21 cellular contexts compared by ENCODE assay signal in genomic region chr19:38537071-38537847, GRCh38.
A peak's percentile ranks its signal among the peaks of the same experiment; 100 is the strongest.
DNase-seq lines count a peak whose midpoint lies in the region; ATAC-seq and TF ChIP-seq lines count a peak whose summit lies in the region.
"Had no signal": no experiment of that assay in that cellular context is flagged by ENCODE, and none has a peak within 500 bp of the region (broad histone marks: within the 10 kb centered on the region; RNA-seq: fewer than 3 reads in every experiment).

No MANE protein-coding gene starts in this region.

- H3K27me3 Mint-ChIP-seq in stimulated activated naive CD8-positive, alpha-beta T cell treated with anti-CD3 and anti-CD28 coated beads, Interleukin-15, amount 100 ng/mL, for 72 hours, result peaks cover 36% of the 10 kb centered on the region
- peaks cover 8% of the 10 kb centered on the region for H3K27me3 Mint-ChIP-seq in activated CD8-positive, alpha-beta T cell treated with anti-CD3 and anti-CD28 coated beads for 36 hours
- peaks cover 0 to 7% (median 0%) of the 10 kb centered on the region in 5 donors for H3K27me3 Mint-ChIP-seq in naive thymus-derived CD4-positive, alpha-beta T cell

- no peak for DNase-seq in stimulated activated naive CD8-positive, alpha-beta T cell treated with anti-CD3 and anti-CD28 coated beads, Interleukin-15, Interleukin-2, amounts not matched to agents 100 U/mL and 50 U/mL, for 24 hours
- DNase-seq in stimulated activated naive CD8-positive, alpha-beta T cell treated with anti-CD3 and anti-CD28 coated beads, Interleukin-15, amount 100 ng/mL, for 72 hours, result no peak
- DNase-seq in activated CD8-positive, alpha-beta T cell treated with anti-CD3 and anti-CD28 coated beads for 36 hours, result peak; percentile 33
- no peak for DNase-seq in naive thymus-derived CD4-positive, alpha-beta T cell
- DNase-seq in hepatocyte (ENCODE audit: low spot score) (no peak), NCI-H446 treated with DMSO at 0.1 percent for 48 hours (lab: John Stamatoyannopoulos, UW) (no peak), amniotic stem cell (lab: John Stamatoyannopoulos, UW) (no peak)
- DNase-seq: DMS53; erythroblast; foreskin keratinocyte; GDM1; HCEC 1CT; KG1; NCI-H146; NCI-H524; NK-92 treated with Interleukin-12 subunit alpha and Interleukin-12 subunit beta, amount 100 ng/mL, for 24 hours; SJCRH30; small intestine; stimulated activated naive CD4-positive, alpha-beta T cell; thyroid gland; WERI-Rb-1 had no signal

- H3K9me2 ChIP-seq in hepatocyte (replicated peaks; ENCODE audit: insufficient read depth), result no peaks in the 10 kb centered on the region

- no peak overlapping the region for H3K4me3 Mint-ChIP-seq in stimulated activated naive CD8-positive, alpha-beta T cell treated with anti-CD3 and anti-CD28 coated beads, Interleukin-15, amount 100 ng/mL, for 72 hours
- no peak overlapping the region for H3K4me3 Mint-ChIP-seq in activated CD8-positive, alpha-beta T cell treated with anti-CD3 and anti-CD28 coated beads for 36 hours
- H3K4me3 Mint-ChIP-seq in naive thymus-derived CD4-positive, alpha-beta T cell, result peak overlapping the region in 4 of 10 donors; percentile 17 to 72 (median 37)

- H3K27me3 ChIP-seq in naive thymus-derived CD4-positive, alpha-beta T cell (ENCODE audit: control insufficient read depth in 2 of 2, insufficient read depth in 2 of 2, low read length in 2 of 2), result no peaks in the 10 kb centered on the region
- H3K27me3 ChIP-seq in hepatocyte, result no peaks in the 10 kb centered on the region
- H3K27me3 ChIP-seq: SJCRH30, thyroid gland had no signal

- H3K79me2 ChIP-seq in hepatocyte, result no peaks in the 10 kb centered on the region

- no peaks in the 10 kb centered on the region for H4K20me1 ChIP-seq in hepatocyte (ENCODE audit: insufficient read depth, poor library complexity, severe bottlenecking)

- no peak overlapping the region for H3K4me3 ChIP-seq in naive thymus-derived CD4-positive, alpha-beta T cell (ENCODE audit: low read length)
- no peak overlapping the region for H3K4me3 ChIP-seq in hepatocyte
- H3K4me3 ChIP-seq: SJCRH30, thyroid gland had no signal

- H3K27ac ChIP-seq in naive thymus-derived CD4-positive, alpha-beta T cell (ENCODE audit: low read depth, low read length), result no peak overlapping the region
- H3K27ac ChIP-seq in hepatocyte, result no peak overlapping the region
- H3K27ac ChIP-seq: foreskin keratinocyte, SJCRH30, thyroid gland, WERI-Rb-1 had no signal

- H3K36me3 Mint-ChIP-seq in activated CD8-positive, alpha-beta T cell treated with anti-CD3 and anti-CD28 coated beads for 36 hours (ENCODE audit: low read depth), result peaks cover 9% of the 10 kb centered on the region
- peaks cover 0 to 25% (median 4%) of the 10 kb centered on the region in 5 donors for H3K36me3 Mint-ChIP-seq in naive thymus-derived CD4-positive, alpha-beta T cell

- no peak overlapping the region for H3K27ac Mint-ChIP-seq in stimulated activated naive CD8-positive, alpha-beta T cell treated with anti-CD3 and anti-CD28 coated beads, Interleukin-15, amount 100 ng/mL, for 72 hours
- H3K27ac Mint-ChIP-seq in activated CD8-positive, alpha-beta T cell treated with anti-CD3 and anti-CD28 coated beads for 36 hours, result peak overlapping the region; percentile 64
- H3K27ac Mint-ChIP-seq in naive thymus-derived CD4-positive, alpha-beta T cell, result peak overlapping the region in 7 of 9 donors; percentile 9 to 92 (median 70)

- peaks cover 0 to 10% (median 0%) of the 10 kb centered on the region in 3 experiments for H3K9me3 ChIP-seq in naive thymus-derived CD4-positive, alpha-beta T cell (ENCODE audit: control insufficient read depth in 2 of 3, low read length in 3 of 3)
- no peaks in the 10 kb centered on the region for H3K9me3 ChIP-seq in hepatocyte (ENCODE audit: low read depth)
- H3K9me3 ChIP-seq: SJCRH30, thyroid gland had no signal

- H3K4me1 Mint-ChIP-seq in stimulated activated naive CD8-positive, alpha-beta T cell treated with anti-CD3 and anti-CD28 coated beads, Interleukin-15, amount 100 ng/mL, for 72 hours, result peaks cover 38% of the 10 kb centered on the region
- peaks cover 37% of the 10 kb centered on the region for H3K4me1 Mint-ChIP-seq in activated CD8-positive, alpha-beta T cell treated with anti-CD3 and anti-CD28 coated beads for 36 hours (ENCODE audit: low read depth)
- peaks cover 27 to 43% (median 40%) of the 10 kb centered on the region in 7 donors for H3K4me1 Mint-ChIP-seq in naive thymus-derived CD4-positive, alpha-beta T cell

- peaks cover 31 to 34% of the 10 kb centered on the region in 2 donors for H3K4me1 ChIP-seq in naive thymus-derived CD4-positive, alpha-beta T cell (ENCODE audit: control insufficient read depth in 2 of 2, insufficient read depth in 2 of 2, low read length in 2 of 2)
- H3K4me1 ChIP-seq in hepatocyte (ENCODE audit: insufficient read depth), result no peaks in the 10 kb centered on the region
- H3K4me1 ChIP-seq: foreskin keratinocyte, SJCRH30, thyroid gland had no signal

- no peaks in the 10 kb centered on the region for H3K36me3 ChIP-seq in naive thymus-derived CD4-positive, alpha-beta T cell (ENCODE audit: control insufficient read depth in 2 of 3, insufficient read depth in 3 of 3, low read length in 3 of 3)
- H3K36me3 ChIP-seq in hepatocyte (replicated peaks; ENCODE audit: insufficient read depth, low read depth), result no peaks in the 10 kb centered on the region
- H3K36me3 ChIP-seq: thyroid gland, WERI-Rb-1 had no signal

- intact Hi-C loops in activated CD8-positive, alpha-beta T cell treated with anti-CD3 and anti-CD28 coated beads for 36 hours (cut with micrococcal nuclease), result no loop called here
- intact Hi-C loops in naive thymus-derived CD4-positive, alpha-beta T cell (cut with micrococcal nuclease), result no loop called here

- no peak for TF ChIP-seq CTCF in activated CD8-positive, alpha-beta T cell treated with anti-CD3 and anti-CD28 coated beads for 36 hours (IDR thresholded peaks at IDR 0.05)
- no peak for TF ChIP-seq CTCF in hepatocyte (IDR thresholded peaks at IDR 0.05; ENCODE audit: poor library complexity)

- ATAC-seq in stimulated activated naive CD8-positive, alpha-beta T cell treated with anti-CD3 and anti-CD28 coated beads, Interleukin-15, Interleukin-2, amounts not matched to agents 100 U/mL and 50 U/mL, for 24 hours, result peak; percentile 31
- ATAC-seq in stimulated activated naive CD8-positive, alpha-beta T cell treated with anti-CD3 and anti-CD28 coated beads, Interleukin-15, amount 100 ng/mL, for 72 hours, result no peak
- ATAC-seq in activated CD8-positive, alpha-beta T cell treated with anti-CD3 and anti-CD28 coated beads for 36 hours, result no peak
- ATAC-seq in naive thymus-derived CD4-positive, alpha-beta T cell, result no peak
- ATAC-seq: foreskin keratinocyte had no signal

- peaks cover 8 to 42% of the 10 kb centered on the region in 2 donors for H3K9me3 Mint-ChIP-seq in stimulated activated naive CD8-positive, alpha-beta T cell treated with anti-CD3 and anti-CD28 coated beads, Interleukin-15, amount 100 ng/mL, for 72 hours
- H3K9me3 Mint-ChIP-seq in activated CD8-positive, alpha-beta T cell treated with anti-CD3 and anti-CD28 coated beads for 36 hours, result peaks cover 22% of the 10 kb centered on the region
- H3K9me3 Mint-ChIP-seq in naive thymus-derived CD4-positive, alpha-beta T cell, result peaks cover 0 to 30% (median 6%) of the 10 kb centered on the region in 11 donors

- CTCF ChIA-PET in activated CD8-positive, alpha-beta T cell treated with anti-CD3 and anti-CD28 coated beads for 36 hours (lab: Charles Lee), result interaction anchor here (1.0 kb wide), 1 partner anchor 22 kb away, joined by 3 read pairs; no protein-coding TSS in a partner anchor
- CTCF ChIA-PET in naive thymus-derived CD4-positive, alpha-beta T cell (lab: Charles Lee), result interaction anchor here (1.2 kb wide), 1 partner anchor 134 kb away, joined by 3 read pairs; the partner anchor contains the start of gene FAM98C

- WGBS in hepatocyte (ENCODE audit: low lambda C conversion rate, missing lambda C conversion rate), result 96% methylated on average over 21 of the region's 21 CpGs

- H3K4me2 ChIP-seq in hepatocyte, result no peak overlapping the region

- H2AFZ ChIP-seq in hepatocyte, result no peak overlapping the region

- POLR2A ChIA-PET in activated CD8-positive, alpha-beta T cell treated with anti-CD3 and anti-CD28 coated beads for 36 hours (lab: Charles Lee), result no interaction called here
- POLR2A ChIA-PET in naive thymus-derived CD4-positive, alpha-beta T cell (lab: Charles Lee), result interaction anchor here (0.7 kb wide), 1 partner anchor 9 kb away, joined by 3 read pairs; no protein-coding TSS in a partner anchor

Comparison
In these comparisons a context has a peak if more than half of its experiments do, and no peak if none do; other contexts are left out.
1. H3K27ac Mint-ChIP-seq: peak in activated CD8-positive, alpha-beta T cell treated with anti-CD3 and anti-CD28 coated beads for 36 hours (single experiment) and naive thymus-derived CD4-positive, alpha-beta T cell (7 of 9); none in stimulated activated naive CD8-positive, alpha-beta T cell treated with anti-CD3 and anti-CD28 coated beads, Interleukin-15, amount 100 ng/mL, for 72 hours (0 of 2).